In genomic region chr19:5205937-5206750, GRCh38 we compare ENCODE assay signal across 18 cellular contexts.
A peak's percentile ranks its signal among the peaks of the same experiment; 100 is the strongest.
DNase-seq lines count a peak whose midpoint lies in the region; TF ChIP-seq lines count a peak whose summit lies in the region.
"Had no signal": no experiment of that assay in that cellular context is flagged by ENCODE, and none has a peak within 500 bp of the region (broad histone marks: within the 10 kb centered on the region; RNA-seq: fewer than 3 reads in every experiment).

No MANE protein-coding gene starts in this region.

- peaks cover 23% of the 10 kb centered on the region for H3K36me3 ChIP-seq in H7 (replicated peaks; ENCODE audit: control insufficient read depth, insufficient read depth, low read length)

- no peak overlapping the region for H3K4me3 ChIP-seq in H7 (ENCODE audit: insufficient read depth, low read depth, low read length)
- H3K4me3 ChIP-seq: GM23248, Peyer's patch had no signal

- BruUV-seq in MCF 10A (replicated peaks; lab: Mats Ljungman, UMichigan) = no TSS peak

- POLR2A ChIA-PET in MCF 10A (lab: Yijun Ruan, JAX) = no interaction called here

- CTCF ChIA-PET in activated naive CD4-positive, alpha-beta T cell treated with anti-CD3 and anti-CD28 coated beads for 36 hours (lab: Charles Lee) = no interaction called here
- CTCF ChIA-PET in MCF 10A (lab: Yijun Ruan, JAX) = no interaction called here

- no peak for TF ChIP-seq CTCF in MCF 10A (IDR thresholded peaks at IDR 0.05; ENCODE audit: unreplicated experiment)

- H3K4me3 Mint-ChIP-seq in activated naive CD4-positive, alpha-beta T cell treated with anti-CD3 and anti-CD28 coated beads, Interleukin-2, amount 50 U/mL, for 24 hours = peak overlapping the region; percentile 65
- no peak overlapping the region for H3K4me3 Mint-ChIP-seq in activated naive CD4-positive, alpha-beta T cell treated with anti-CD3 and anti-CD28 coated beads for 36 hours
- H3K4me3 Mint-ChIP-seq in MCF 10A (ENCODE audit: unreplicated experiment) = no peak overlapping the region

- no peak overlapping the region for H3K27ac Mint-ChIP-seq in activated naive CD4-positive, alpha-beta T cell treated with anti-CD3 and anti-CD28 coated beads, Interleukin-2, amount 50 U/mL, for 24 hours
- no peak overlapping the region for H3K27ac Mint-ChIP-seq in activated naive CD4-positive, alpha-beta T cell treated with anti-CD3 and anti-CD28 coated beads for 36 hours
- no peak overlapping the region for H3K27ac Mint-ChIP-seq in MCF 10A (ENCODE audit: low read depth, unreplicated experiment)

- H3K27me3 Mint-ChIP-seq in activated naive CD4-positive, alpha-beta T cell treated with anti-CD3 and anti-CD28 coated beads, Interleukin-2, amount 50 U/mL, for 24 hours = no peaks in the 10 kb centered on the region
- H3K27me3 Mint-ChIP-seq in activated naive CD4-positive, alpha-beta T cell treated with anti-CD3 and anti-CD28 coated beads for 36 hours (ENCODE audit: low read depth) = no peaks in the 10 kb centered on the region
- no peaks in the 10 kb centered on the region for H3K27me3 Mint-ChIP-seq in MCF 10A (ENCODE audit: insufficient read depth, unreplicated experiment)
- H3K27me3 Mint-ChIP-seq: IgD-negative memory B cell had no signal

- no peaks in the 10 kb centered on the region for H3K27me3 ChIP-seq in H7 (ENCODE audit: control insufficient read depth, insufficient read depth, low read length)
- H3K27me3 ChIP-seq: Peyer's patch had no signal

- peaks cover 7% of the 10 kb centered on the region for H3K36me3 Mint-ChIP-seq in activated naive CD4-positive, alpha-beta T cell treated with anti-CD3 and anti-CD28 coated beads, Interleukin-2, amount 50 U/mL, for 24 hours
- peaks cover 4% of the 10 kb centered on the region for H3K36me3 Mint-ChIP-seq in activated naive CD4-positive, alpha-beta T cell treated with anti-CD3 and anti-CD28 coated beads for 36 hours (ENCODE audit: low read depth)
- peaks cover 10% of the 10 kb centered on the region for H3K36me3 Mint-ChIP-seq in MCF 10A (ENCODE audit: insufficient read depth, unreplicated experiment)
- H3K36me3 Mint-ChIP-seq: CD8-positive, alpha-beta T cell; IgD-negative memory B cell had no signal

- H3K9me3 Mint-ChIP-seq in activated naive CD4-positive, alpha-beta T cell treated with anti-CD3 and anti-CD28 coated beads, Interleukin-2, amount 50 U/mL, for 24 hours = peaks cover 4% of the 10 kb centered on the region
- H3K9me3 Mint-ChIP-seq in activated naive CD4-positive, alpha-beta T cell treated with anti-CD3 and anti-CD28 coated beads for 36 hours = peaks cover 3% of the 10 kb centered on the region
- H3K9me3 Mint-ChIP-seq in MCF 10A (ENCODE audit: unreplicated experiment) = no peaks in the 10 kb centered on the region

- intact Hi-C loops in activated naive CD4-positive, alpha-beta T cell treated with anti-CD3 and anti-CD28 coated beads for 36 hours (cut with micrococcal nuclease) = no loop called here
- intact Hi-C loops in MCF 10A (cut with micrococcal nuclease) = no loop called here

- H3K4me1 Mint-ChIP-seq in activated naive CD4-positive, alpha-beta T cell treated with anti-CD3 and anti-CD28 coated beads, Interleukin-2, amount 50 U/mL, for 24 hours = peaks cover 7% of the 10 kb centered on the region
- H3K4me1 Mint-ChIP-seq in activated naive CD4-positive, alpha-beta T cell treated with anti-CD3 and anti-CD28 coated beads for 36 hours (ENCODE audit: low read depth) = no peaks in the 10 kb centered on the region
- no peaks in the 10 kb centered on the region for H3K4me1 Mint-ChIP-seq in MCF 10A (ENCODE audit: insufficient read depth, unreplicated experiment)

- DNase-seq in activated naive CD4-positive, alpha-beta T cell treated with anti-CD3 and anti-CD28 coated beads for 36 hours = no peak
- DNase-seq in H7 (peak; percentile 68), fibroblast of peridontal ligament (ENCODE audit: extremely low read depth) (peak; percentile 25), superior temporal gyrus (ENCODE audit: extremely low spot score) (peak; percentile 6), NCI-H1048 (lab: John Stamatoyannopoulos, UW) (no peak), MCF 10A (ENCODE audit: unreplicated experiment) (no peak)
- DNase-seq: Calu3, DMS153, GM23248, HCEC 1CT, NCI-H1694, NCI-H2081, NCI-H2171, NCI-H526, Peyer's patch had no signal

Comparison
In these comparisons a context has a peak if more than half of its experiments do, and no peak if none do; other contexts are left out.
1. DNase-seq: peak in H7 (single experiment), fibroblast of peridontal ligament (single experiment) and superior temporal gyrus (single experiment); none in activated naive CD4-positive, alpha-beta T cell treated with anti-CD3 and anti-CD28 coated beads for 36 hours (single experiment), NCI-H1048 (single experiment) and MCF 10A (single experiment).